In genomic region chr6:142374090-142374783, GRCh38 we compare ENCODE assay signal across 1 cellular context.
TF ChIP-seq lines count a peak whose summit lies in the region.

No MANE protein-coding gene starts in this region.

TF ChIP-seq in HepG2, 621 proteins besides CTCF, POLR2A, EP300 and RAD21 (continued from another document):
- no peak for TF ChIP-seq ZNF281 (CRISPR knock-in tag; IDR thresholded peaks at IDR 0.05; ENCODE audit: borderline replicate concordance)
- no peak for TF ChIP-seq SRSF9 (IDR thresholded peaks at IDR 0.05; ENCODE audit: borderline replicate concordance, insufficient read depth, low read depth, low read length, poor library complexity, severe bottlenecking)
- TF ChIP-seq SOX6 (IDR thresholded peaks at IDR 0.05): no peak
- TF ChIP-seq SOX6 (CRISPR knock-in tag; IDR thresholded peaks at IDR 0.05): peak; percentile 42; the same call in 1 of the 2 replicates
